ENCODE assay signal across 24 cellular contexts in the genomic region with DNA sequence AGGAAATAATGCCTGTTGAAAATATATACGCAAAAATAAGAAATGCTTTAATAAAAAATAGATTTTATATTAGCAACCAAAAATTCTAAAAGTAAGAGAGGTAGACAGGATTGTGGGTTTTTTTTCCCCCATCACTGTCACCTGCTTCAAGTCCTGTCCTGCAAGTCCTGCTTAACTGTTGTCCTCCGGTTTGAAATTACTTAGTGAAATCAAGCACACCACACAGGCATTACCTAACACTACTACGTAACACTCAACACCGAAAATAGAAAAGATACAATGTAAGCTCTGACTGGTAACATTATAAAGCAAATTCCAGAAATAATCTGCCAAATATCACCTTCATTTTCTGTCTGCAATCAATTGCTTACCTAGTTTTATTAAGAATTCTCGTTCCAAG.
"Had no signal": no experiment of that assay in that cellular context is flagged by ENCODE, and none has a peak within 500 bp of the region (broad histone marks: within the 10 kb centered on the region; RNA-seq: fewer than 3 reads in every experiment).

No MANE protein-coding gene starts in this region.

- H3K27me3 ChIP-seq: ascending aorta, breast epithelium, dorsolateral prefrontal cortex had no signal

- DNase-seq: activated CD4-positive, alpha-beta memory T cell treated with anti-CD3 and anti-CD28 coated beads, Interleukin-2, amount 10 ng/mL, durations not matched to agents 7 days and 5 days; activated CD4-positive, alpha-beta T cell treated with anti-CD3 and anti-CD28 coated beads for 36 hours; activated CD4-positive, alpha-beta T cell treated with anti-CD3 and anti-CD28 coated beads, Interleukin-2, amount 10 ng/mL, durations not matched to agents 7 days and 5 days; activated CD4-positive, alpha-beta T cell treated with anti-CD3 and anti-CD28 coated beads, Interleukin-2, amount 50 U/mL, for 4 hours; activated CD4-positive, CD25-positive, alpha-beta regulatory T cell; activated CD4-positive, CD25-positive, alpha-beta regulatory T cell treated with anti-CD3 and anti-CD28 coated beads, Interleukin-2, amount 50 U/mL, for 72 hours; activated CD8-positive, alpha-beta memory T cell treated with anti-CD3 and anti-CD28 coated beads, Interleukin-2, amount 50 U/mL, for 48 hours; activated gamma-delta T cell; activated naive CD4-positive, alpha-beta T cell; activated naive CD4-positive, alpha-beta T cell treated with anti-CD3 and anti-CD28 coated beads, Interleukin-2, amount 10 ng/mL, durations not matched to agents 7 days and 5 days; activated naive CD8-positive, alpha-beta T cell treated with anti-CD3 and anti-CD28 coated beads, Interleukin-2, amount 10 ng/mL, durations not matched to agents 7 days and 5 days; activated T-cell treated with anti-CD3 and anti-CD28 coated beads for 4 hours; activated T-cell treated with anti-CD3 and anti-CD28 coated beads, Interleukin-2, amount 50 U/mL, for 24 hours; activated T-cell treated with anti-CD3 and anti-CD28 coated beads, Interleukin-2, amount 50 U/mL, for 72 hours; dorsolateral prefrontal cortex; effector memory CD4-positive, alpha-beta T cell; endodermal cell; foreskin fibroblast; T-helper 2 cell had no signal

- ATAC-seq: activated CD4-positive, alpha-beta T cell treated with anti-CD3 and anti-CD28 coated beads for 36 hours; activated naive CD4-positive, alpha-beta T cell treated with anti-CD3 and anti-CD28 coated beads, Interleukin-2, amount 50 U/mL, for 72 hours; activated T-cell treated with anti-CD3 and anti-CD28 coated beads, Interleukin-2, amount 50 U/mL, for 72 hours; esophagus mucosa had no signal

- H3K36me3 ChIP-seq: breast epithelium had no signal

- H3K4me1 ChIP-seq: ascending aorta, breast epithelium had no signal

- H3K9me3 ChIP-seq: ascending aorta, breast epithelium had no signal

- H3K4me3 ChIP-seq: ascending aorta, breast epithelium, coronary artery, dorsolateral prefrontal cortex had no signal

- H3K27ac ChIP-seq: ascending aorta, breast epithelium, coronary artery, dorsolateral prefrontal cortex had no signal
